15 cellular contexts compared by ENCODE assay signal in the genomic region with DNA sequence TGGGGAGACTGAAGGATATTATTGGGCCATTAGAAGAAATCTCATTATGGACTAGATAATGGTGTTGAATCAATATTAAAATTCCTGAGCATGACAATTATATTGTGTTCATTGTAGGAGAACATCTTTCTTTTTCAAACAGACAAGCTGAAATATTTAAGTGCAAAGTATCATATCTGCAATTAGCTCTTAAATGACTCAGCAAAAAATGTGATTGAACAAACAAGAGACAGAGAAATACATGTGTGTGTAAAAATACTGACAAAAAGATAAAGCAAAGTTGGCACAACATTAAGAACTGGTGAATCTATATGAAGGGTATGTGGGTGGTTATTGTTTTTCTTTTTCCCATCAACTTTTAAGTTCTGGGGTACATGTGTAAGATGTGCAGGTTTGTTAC. TPM values are rescaled to one million over a fixed set of nuclear protein-coding genes. Genes with fewer than 3 reads are reported as not detected.
A peak's percentile ranks its signal among the peaks of the same experiment; 100 is the strongest.
DNase-seq lines count a peak whose midpoint lies in the region; ATAC-seq and TF ChIP-seq lines count a peak whose summit lies in the region.
"Had no signal": no experiment of that assay in that cellular context is flagged by ENCODE, and none has a peak within 500 bp of the region (broad histone marks: within the 10 kb centered on the region; RNA-seq: fewer than 3 reads in every experiment).

No MANE protein-coding gene starts in this region.

- H3K18ac ChIP-seq in H9 (ENCODE audit: insufficient read length, low read depth, low read length), result no peak overlapping the region

- H4K20me1 ChIP-seq in H9 (ENCODE audit: control insufficient read depth, insufficient read depth, insufficient read length), result no peaks in the 10 kb centered on the region

- no peak overlapping the region for H2AK5ac ChIP-seq in H9 (ENCODE audit: insufficient read length, low read length)

- H4K5ac ChIP-seq in H9 (ENCODE audit: insufficient read length, low read depth, low read length), result no peak overlapping the region

- BruUV-seq in Caco-2 (replicated peaks; lab: Mats Ljungman, UMichigan), result no TSS peak

- H3K27ac Mint-ChIP-seq in Caco-2 (ENCODE audit: unreplicated experiment) (peak overlapping the region; percentile 17), H9 (peak overlapping the region in 2 of 3 experiments; percentile 25 to 30; a peak in 3 of 7 replicates)
- H3K27ac Mint-ChIP-seq in activated CD8-positive, alpha-beta T cell treated with anti-CD3 and anti-CD28 coated beads, Interleukin-2, amount 10 ng/mL, durations not matched to agents 7 days and 5 days, result no peak overlapping the region
- H3K27ac Mint-ChIP-seq: B cell had no signal

- intact Hi-C loops in Caco-2 (cut with micrococcal nuclease; ENCODE audit: unreplicated experiment), result no loop called here

- no peak overlapping the region for H3K4me2 ChIP-seq in H9 (ENCODE audit: insufficient read depth, insufficient read length, low read length)

- no peak overlapping the region for H2BK20ac ChIP-seq in H9 (ENCODE audit: low read depth, low read length, poor library complexity, severe bottlenecking)

- H3K27ac ChIP-seq in H9 (ENCODE audit: insufficient read length, low read depth, low read length), result no peak overlapping the region

- no peak overlapping the region for H3T11ph ChIP-seq in H9 (ENCODE audit: low read length)

- no peak overlapping the region for H2BK120ac ChIP-seq in H9 (ENCODE audit: low read depth, low read length, poor library complexity, severe bottlenecking)

- H3K4me3 ChIP-seq in Caco-2 (ENCODE audit: low read depth, low read length), result no peak overlapping the region
- H3K4me3 ChIP-seq: HAP-1 had no signal

- H3K27me3 Mint-ChIP-seq in Caco-2 (ENCODE audit: insufficient read depth, unreplicated experiment) (no peaks in the 10 kb centered on the region), H9 (ENCODE audit: low read depth) (no peaks in the 10 kb centered on the region)
- H3K27me3 Mint-ChIP-seq in activated CD8-positive, alpha-beta T cell treated with anti-CD3 and anti-CD28 coated beads, Interleukin-2, amount 10 ng/mL, durations not matched to agents 7 days and 5 days (ENCODE audit: low read depth), result no peaks in the 10 kb centered on the region
- H3K27me3 Mint-ChIP-seq: B cell; CD4-positive, alpha-beta memory T cell had no signal

- H2AFZ ChIP-seq in H9 (ENCODE audit: low read length), result no peak overlapping the region

- no peak for TF ChIP-seq CTCF in Caco-2 (IDR thresholded peaks at IDR 0.05; ENCODE audit: insufficient read depth in 1 of 2, low read depth in 1 of 2, low read length in 1 of 2, severe bottlenecking in 1 of 2, unreplicated experiment in 1 of 2)
- TF ChIP-seq CTCF in H9 (conservative IDR thresholded peaks at IDR 0.05), result no peak

- POLR2A ChIA-PET in Caco-2 (lab: Charles Lee), result no interaction called here
- POLR2A ChIA-PET in activated CD8-positive, alpha-beta T cell treated with anti-CD3 and anti-CD28 coated beads, Interleukin-2, amount 10 ng/mL, durations not matched to agents 7 days and 5 days (lab: Charles Lee), result no interaction called here

- no peaks in the 10 kb centered on the region for H3K36me3 ChIP-seq in Caco-2 (ENCODE audit: control insufficient read depth, insufficient read depth, low read length)

- no peak overlapping the region for H3K4ac ChIP-seq in H9 (ENCODE audit: low read depth, low read length)

- H3K23me2 ChIP-seq in H9 (ENCODE audit: insufficient read length, low read depth, low read length, poor library complexity, severe bottlenecking), result no peaks in the 10 kb centered on the region

- ATAC-seq in left lobe of liver, result peak; percentile 12
- ATAC-seq in activated CD8-positive, alpha-beta T cell treated with anti-CD3 and anti-CD28 coated beads, Interleukin-2, amount 10 ng/mL, durations not matched to agents 7 days and 5 days, result no peak

- DNase-seq in Caco-2 (no peak), H9 (no peak), amniotic epithelial cell (ENCODE audit: low read depth) (peak; percentile 8), left lobe of liver (ENCODE audit: low spot score) (no peak), T-helper 2 cell (no peak), SW 1271 (lab: John Stamatoyannopoulos, UW) (no peak), LoVo (ENCODE audit: low spot score) (no peak)
- DNase-seq in activated CD8-positive, alpha-beta T cell treated with anti-CD3 and anti-CD28 coated beads, Interleukin-2, amount 10 ng/mL, durations not matched to agents 7 days and 5 days, result no peak
- DNase-seq: CD4-positive, alpha-beta memory T cell; NCI-H146; NCI-H2081 treated with DMSO at 0.1 percent for 48 hours; NCI-H226; NCI-H526 treated with DMSO at 0.1 percent for 48 hours had no signal

- H3K27me3 ChIP-seq in Caco-2 (replicated peaks; ENCODE audit: control insufficient read depth, insufficient read depth, low read length) (no peaks in the 10 kb centered on the region), H9 (ENCODE audit: insufficient read depth, low read length) (no peaks in the 10 kb centered on the region)

- no peak overlapping the region for H4K91ac ChIP-seq in H9 (ENCODE audit: insufficient read length, low read depth, low read length)

- no peaks in the 10 kb centered on the region for H3K79me2 ChIP-seq in H9 (ENCODE audit: insufficient read depth, low read length)

- H2BK15ac ChIP-seq in H9 (ENCODE audit: low read depth, low read length), result no peak overlapping the region

- H2BK12ac ChIP-seq in H9 (ENCODE audit: insufficient read length, low read depth, low read length), result no peak overlapping the region

- H4K8ac ChIP-seq in H9 (replicated peaks; ENCODE audit: insufficient read length, low read depth, low read length), result no peak overlapping the region

- no peak overlapping the region for H3K14ac ChIP-seq in H9 (ENCODE audit: insufficient read depth, low read length)

- no peaks in the 10 kb centered on the region for H3K79me1 ChIP-seq in H9 (ENCODE audit: insufficient read depth, low read depth, low read length, poor library complexity, severe bottlenecking)

- CTCF ChIA-PET in Caco-2 (lab: Charles Lee), result no interaction called here
- CTCF ChIA-PET in activated CD8-positive, alpha-beta T cell treated with anti-CD3 and anti-CD28 coated beads, Interleukin-2, amount 10 ng/mL, durations not matched to agents 7 days and 5 days (lab: Charles Lee), result no interaction called here

- H3K4me3 Mint-ChIP-seq in Caco-2 (ENCODE audit: unreplicated experiment), result no peak overlapping the region
- H3K4me3 Mint-ChIP-seq in H9, result no peak overlapping the region
- H3K4me3 Mint-ChIP-seq in activated CD8-positive, alpha-beta T cell treated with anti-CD3 and anti-CD28 coated beads, Interleukin-2, amount 10 ng/mL, durations not matched to agents 7 days and 5 days, result no peak overlapping the region
- H3K4me3 Mint-ChIP-seq: B cell; CD4-positive, alpha-beta memory T cell had no signal

- H3K4me1 ChIP-seq in Caco-2 (peaks cover 4% of the 10 kb centered on the region; the same call in 1 of the 2 replicates), H9 (ENCODE audit: insufficient read depth, low read length) (no peaks in the 10 kb centered on the region)
- H3K4me1 ChIP-seq: HAP-1 had no signal

- H3K56ac ChIP-seq in H9 (ENCODE audit: insufficient read length, low read depth, low read length), result no peak overlapping the region

- peaks cover 6% of the 10 kb centered on the region for H3K36me3 Mint-ChIP-seq in Caco-2 (ENCODE audit: insufficient read depth, unreplicated experiment)
- peaks cover 0 to 18% (median 0%) of the 10 kb centered on the region in 3 experiments; a peak in 3 of 7 replicates for H3K36me3 Mint-ChIP-seq in H9 (ENCODE audit: insufficient read depth in 1 of 3, low read depth in 3 of 3)
- H3K36me3 Mint-ChIP-seq in activated CD8-positive, alpha-beta T cell treated with anti-CD3 and anti-CD28 coated beads, Interleukin-2, amount 10 ng/mL, durations not matched to agents 7 days and 5 days (ENCODE audit: low read depth), result peaks cover 14% of the 10 kb centered on the region

- H3K9me3 ChIP-seq in Caco-2 (no peaks in the 10 kb centered on the region), H9 (ENCODE audit: control insufficient read depth, low read depth, low read length) (no peaks in the 10 kb centered on the region)
- H3K9me3 ChIP-seq: HAP-1 had no signal

- H3K9me3 Mint-ChIP-seq in Caco-2 (ENCODE audit: unreplicated experiment) (no peaks in the 10 kb centered on the region), H9 (no peaks in the 10 kb centered on the region)
- H3K9me3 Mint-ChIP-seq in activated CD8-positive, alpha-beta T cell treated with anti-CD3 and anti-CD28 coated beads, Interleukin-2, amount 10 ng/mL, durations not matched to agents 7 days and 5 days (ENCODE audit: insufficient read depth), result no peaks in the 10 kb centered on the region

- H3K9ac ChIP-seq in H9 (ENCODE audit: extremely low read depth, insufficient read length, low read length), result no peak overlapping the region

- H2BK5ac ChIP-seq in H9 (ENCODE audit: insufficient read length, low read length), result no peak overlapping the region

- H3K4me1 Mint-ChIP-seq in Caco-2 (ENCODE audit: low read depth, unreplicated experiment) (peaks cover 8% of the 10 kb centered on the region), H9 (peaks cover 0 to 4% of the 10 kb centered on the region in 2 experiments; a peak in 1 of 4 replicates)
- peaks cover 7% of the 10 kb centered on the region for H3K4me1 Mint-ChIP-seq in activated CD8-positive, alpha-beta T cell treated with anti-CD3 and anti-CD28 coated beads, Interleukin-2, amount 10 ng/mL, durations not matched to agents 7 days and 5 days (ENCODE audit: low read depth)
- H3K4me1 Mint-ChIP-seq: B cell had no signal

- no peak overlapping the region for H3K23ac ChIP-seq in H9 (ENCODE audit: insufficient read length, low read depth, low read length)

RNA-seq across cellular contexts. Expression of a gene that starts 9.5 kb away (rescaled TPM):
- total RNA-seq in Caco-2 (2022) (14.0 and 16.2 TPM in 2 replicates), H9 (2021) (10.0 and 12.8 TPM in 2 replicates), left lobe of liver (3.4 TPM)
- total RNA-seq in activated CD8-positive, alpha-beta T cell treated with anti-CD3 and anti-CD28 coated beads, Interleukin-2, amount 10 ng/mL, durations not matched to agents 7 days and 5 days, result 10 to 100 TPM; 10.3 to 10.6 TPM

RNA-seq across cellular contexts. Expression of a gene that starts 9.7 kb away (rescaled TPM):
- total RNA-seq in Caco-2 (2022), result 31.8 and 31.9 TPM in 2 replicates
- 37.7 and 40.1 TPM in 2 replicates for total RNA-seq in H9 (2021)
- total RNA-seq in left lobe of liver, result 12.7 TPM
- total RNA-seq in activated CD8-positive, alpha-beta T cell treated with anti-CD3 and anti-CD28 coated beads, Interleukin-2, amount 10 ng/mL, durations not matched to agents 7 days and 5 days, result 1 to 10 TPM; 5.3 to 5.4 TPM
